14 cellular contexts compared by ENCODE assay signal in the genomic region with DNA sequence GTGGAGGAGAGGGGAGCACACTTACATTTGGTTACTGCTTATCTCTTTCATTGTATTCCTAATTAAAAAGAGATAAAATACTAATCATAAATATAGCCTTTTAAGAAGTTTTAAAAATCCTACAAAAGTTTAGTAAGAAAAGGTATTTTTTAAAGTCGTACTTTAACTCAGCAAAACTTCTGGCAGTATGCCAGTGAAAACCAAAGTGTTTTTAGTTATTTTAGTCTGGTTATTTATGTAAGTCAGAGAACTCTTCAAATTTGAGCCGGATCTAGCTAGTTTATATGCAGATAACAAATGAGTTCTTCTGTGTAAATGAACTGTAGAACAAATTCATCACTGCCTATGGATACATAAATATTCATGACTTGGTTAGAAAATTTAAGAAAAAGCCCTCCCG. TPM values are rescaled to one million over a fixed set of nuclear protein-coding genes. Genes with fewer than 3 reads are reported as not detected.
A peak's percentile ranks its signal among the peaks of the same experiment; 100 is the strongest.
DNase-seq lines count a peak whose midpoint lies in the region; ATAC-seq and TF ChIP-seq lines count a peak whose summit lies in the region.
"Had no signal": no experiment of that assay in that cellular context is flagged by ENCODE, and none has a peak within 500 bp of the region (broad histone marks: within the 10 kb centered on the region; RNA-seq: fewer than 3 reads in every experiment).

No MANE protein-coding gene starts in this region.

- H3K9me3 ChIP-seq in A673 (ENCODE audit: low read depth, low read length, poor library complexity, severe bottlenecking) = no peaks in the 10 kb centered on the region
- H3K9me3 ChIP-seq: esophagus squamous epithelium, vagina had no signal

- TF ChIP-seq POLR2A in erythroblast (IDR thresholded peaks at IDR 0.05; ENCODE audit: low read length) = no peak

- peaks cover 24% of the 10 kb centered on the region for H3K4me1 ChIP-seq in A673 (ENCODE audit: insufficient read depth, low read length, poor library complexity, severe bottlenecking)

- H3K27me3 ChIP-seq in A673 (replicated peaks; ENCODE audit: insufficient read depth, low read depth, low read length, poor library complexity) = no peaks in the 10 kb centered on the region
- H3K27me3 ChIP-seq: esophagus squamous epithelium, vagina had no signal

- H3K4me3 ChIP-seq in A673 (ENCODE audit: low read depth, low read length, poor library complexity, severe bottlenecking) (peak overlapping the region; percentile 18), coronary artery (peak overlapping the region; percentile 12)
- H3K4me3 ChIP-seq: esophagus squamous epithelium, vagina had no signal

- BruUV-seq in A673 (replicated peaks; lab: Mats Ljungman, UMichigan) = no TSS peak

- POLR2A ChIA-PET in A673 (lab: Charles Lee; ENCODE audit: low non-redundant PET) = no interaction called here

- CTCF ChIA-PET in A673 (lab: Charles Lee) = no interaction called here

- H3K27ac ChIP-seq in A673 (ENCODE audit: low read depth, low read length, poor library complexity, severe bottlenecking) = peak overlapping the region; percentile 39
- H3K27ac ChIP-seq in coronary artery = peak overlapping the region; percentile 52 to 54
- H3K27ac ChIP-seq: C4-2B, vagina had no signal

- intact Hi-C loops in A673 (cut with micrococcal nuclease; ENCODE audit: unreplicated experiment) = no loop called here

- ATAC-seq in GM19025 (IDR thresholded peaks at IDR 0.05; ENCODE audit: low read depth, unreplicated experiment) = peak; percentile 5
- peak; percentile 12 for ATAC-seq in HG03064 (IDR thresholded peaks at IDR 0.05; ENCODE audit: low read depth, unreplicated experiment)

- no peak for DNase-seq in A673 (ENCODE audit: low spot score)
- no peak for DNase-seq in coronary artery (ENCODE audit: low spot score)
- DNase-seq in DMS79 treated with DMSO at 0.1 percent for 48 hours (lab: John Stamatoyannopoulos, UW) = no peak
- no peak for DNase-seq in NCI-H2227 treated with DMSO at 0.1 percent for 48 hours (lab: John Stamatoyannopoulos, UW)
- DNase-seq in NCI-H510A (lab: John Stamatoyannopoulos, UW) = no peak
- DNase-seq in erythroblast (lab: John Stamatoyannopoulos, UW) = no peak
- DNase-seq: activated effector memory CD4-positive, alpha-beta T cell treated with anti-CD3 and anti-CD28 coated beads, Interleukin-2, amount 50 U/mL, for 16 hours; esophagus squamous epithelium; NCI-H2171 treated with DMSO at 0.1 percent for 48 hours; stimulated activated CD4-positive, alpha-beta T cell treated with anti-CD3 and anti-CD28 coated beads, Interleukin-2, amount 100 ng/mL, for 48 hours had no signal

- TF ChIP-seq CTCF in A673 (conservative IDR thresholded peaks at IDR 0.05; ENCODE audit: low read depth, low read length) = no peak
- no peak for TF ChIP-seq CTCF in coronary artery (IDR thresholded peaks at IDR 0.05)

- no peaks in the 10 kb centered on the region for H3K36me3 ChIP-seq in A673 (ENCODE audit: insufficient read depth, low read length, poor library complexity, severe bottlenecking)

RNA-seq across cellular contexts. Expression of gene ANKDD1B, which starts 36.5 kb away (rescaled TPM):
- total RNA-seq in A673 (2021) = not detected in 2 replicates
- total RNA-seq: vagina had no signal
